ENCODE assay signal across 17 cellular contexts in the genomic region with DNA sequence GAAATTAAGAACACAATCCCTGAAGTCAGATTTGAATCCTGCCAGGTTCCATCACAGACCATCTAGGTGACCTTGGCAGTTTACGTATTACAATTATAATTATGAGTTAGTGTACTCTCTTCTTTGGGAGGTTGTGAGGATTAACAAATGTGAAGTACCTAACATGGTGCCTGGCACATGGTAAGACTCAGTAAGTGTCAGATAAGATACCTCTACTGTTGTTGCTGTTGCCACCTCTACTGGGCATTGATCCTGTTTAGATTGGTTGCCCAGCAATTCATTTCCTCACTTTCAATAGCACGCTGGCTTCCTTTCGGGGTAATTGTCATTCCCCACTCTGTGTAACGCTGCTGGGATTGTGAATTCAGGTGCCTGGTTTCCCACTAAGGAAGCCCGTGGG. TPM values are rescaled to one million over a fixed set of nuclear protein-coding genes. Genes with fewer than 3 reads are reported as not detected.
DNase-seq lines count a peak whose midpoint lies in the region; ATAC-seq and TF ChIP-seq lines count a peak whose summit lies in the region.
"Had no signal": no experiment of that assay in that cellular context is flagged by ENCODE, and none has a peak within 500 bp of the region (broad histone marks: within the 10 kb centered on the region; RNA-seq: fewer than 3 reads in every experiment).

No MANE protein-coding gene starts in this region.

- no peak overlapping the region for H3K27ac Mint-ChIP-seq in GM23338
- H3K27ac Mint-ChIP-seq: CD4-positive, alpha-beta T cell; HFFc6 had no signal

- no peak overlapping the region for H3K4me3 ChIP-seq in BLaER1
- no peak overlapping the region for H3K4me3 ChIP-seq in GM23338
- H3K4me3 ChIP-seq in right cardiac atrium (ENCODE audit: low read length), result no peak overlapping the region
- H3K4me3 ChIP-seq in sigmoid colon, result no peak overlapping the region
- H3K4me3 ChIP-seq in vagina, result no peak overlapping the region
- H3K4me3 ChIP-seq: GM23248 had no signal

- H4K20me1 ChIP-seq in BLaER1 (no peaks in the 10 kb centered on the region), GM23338 (replicated peaks; ENCODE audit: insufficient read depth) (no peaks in the 10 kb centered on the region)

- no peak overlapping the region for H3K4me3 Mint-ChIP-seq in GM23338
- H3K4me3 Mint-ChIP-seq: CD4-positive, alpha-beta T cell; HFFc6 had no signal

- TF ChIP-seq CTCF in GM23338 (conservative IDR thresholded peaks at IDR 0.05; ENCODE audit: low read depth in 2 of 2) (no peak), sigmoid colon (IDR thresholded peaks at IDR 0.05) (no peak), vagina (IDR thresholded peaks at IDR 0.05) (no peak)

- intact Hi-C loops in right cardiac atrium (cut with DNase I), result no loop called here
- intact Hi-C loops in sigmoid colon (cut with DNase I), result no loop called here
- intact Hi-C loops in vagina (cut with DNase I), result no loop called here

- 0 out of 2 replicates have a peak overlapping the region, but pooled peaks have one; percentile 6 for H3K27ac ChIP-seq in BLaER1
- H3K27ac ChIP-seq in GM23338 (ENCODE audit: low read depth), result no peak overlapping the region
- H3K27ac ChIP-seq in right cardiac atrium (ENCODE audit: low read length), result no peak overlapping the region
- H3K27ac ChIP-seq in sigmoid colon, result no peak overlapping the region
- H3K27ac ChIP-seq in vagina, result no peak overlapping the region
- H3K27ac ChIP-seq: C4-2B, GM23248 had no signal

- H3K27me3 ChIP-seq in BLaER1, result no peaks in the 10 kb centered on the region
- no peaks in the 10 kb centered on the region for H3K27me3 ChIP-seq in GM23338 (ENCODE audit: insufficient read depth)
- no peaks in the 10 kb centered on the region for H3K27me3 ChIP-seq in right cardiac atrium (ENCODE audit: control insufficient read depth, insufficient read depth)
- no peaks in the 10 kb centered on the region for H3K27me3 ChIP-seq in sigmoid colon
- no peaks in the 10 kb centered on the region for H3K27me3 ChIP-seq in vagina
- H3K27me3 ChIP-seq: BE2C had no signal

- H3K9me2 ChIP-seq in GM23338 (ENCODE audit: insufficient read depth), result no peaks in the 10 kb centered on the region

- no peaks in the 10 kb centered on the region for H3K27me3 Mint-ChIP-seq in GM23338 (ENCODE audit: insufficient read depth, low read depth, poor library complexity)
- H3K27me3 Mint-ChIP-seq: CD4-positive, alpha-beta T cell had no signal

- H3K9me3 ChIP-seq in BLaER1 (no peaks in the 10 kb centered on the region), right cardiac atrium (ENCODE audit: control insufficient read depth, low read length) (no peaks in the 10 kb centered on the region), sigmoid colon (no peaks in the 10 kb centered on the region), vagina (no peaks in the 10 kb centered on the region)
- H3K9me3 ChIP-seq: BE2C, Caco-2 had no signal

- no peaks in the 10 kb centered on the region for H3K79me2 ChIP-seq in GM23338 (replicated peaks; ENCODE audit: insufficient read depth)

- H3K4me1 Mint-ChIP-seq in GM23338, result no peaks in the 10 kb centered on the region

- H3K4me2 ChIP-seq in BLaER1, result no peak overlapping the region
- no peak overlapping the region for H3K4me2 ChIP-seq in GM23338

- no peak overlapping the region for H3K9ac ChIP-seq in BLaER1
- H3K9ac ChIP-seq: GM23248 had no signal

- WGBS in right cardiac atrium, result 84% methylated on average over 5 of the region's 5 CpGs
- WGBS in sigmoid colon, 2 donors, result 86 to 92% methylated on average over 5 of the region's 5 CpGs

- H3K4me1 ChIP-seq in BLaER1, result peaks cover 12% of the 10 kb centered on the region
- no peaks in the 10 kb centered on the region for H3K4me1 ChIP-seq in GM23338 (ENCODE audit: insufficient read depth)
- no peaks in the 10 kb centered on the region for H3K4me1 ChIP-seq in right cardiac atrium (ENCODE audit: control insufficient read depth, insufficient read depth, low read length)
- no peaks in the 10 kb centered on the region for H3K4me1 ChIP-seq in sigmoid colon
- no peaks in the 10 kb centered on the region for H3K4me1 ChIP-seq in vagina
- H3K4me1 ChIP-seq: Caco-2 had no signal

- H3F3A ChIP-seq in GM23338 (replicated peaks; ENCODE audit: low read depth), result no peaks in the 10 kb centered on the region

- H3K36me3 ChIP-seq in BLaER1 (no peaks in the 10 kb centered on the region), GM23338 (ENCODE audit: insufficient read depth) (no peaks in the 10 kb centered on the region), sigmoid colon (no peaks in the 10 kb centered on the region), vagina (no peaks in the 10 kb centered on the region)
- H3K36me3 ChIP-seq: BE2C had no signal

- no peak for DNase-seq in GM23338 (ENCODE audit: low spot score)
- peak; percentile 44 for DNase-seq in RPMI8226
- no peak for DNase-seq in right cardiac atrium
- no peak for DNase-seq in sigmoid colon
- DNase-seq in vagina (ENCODE audit: extremely low spot score in 2 of 2), result no peak
- DNase-seq: ACHN; BE2C; Caco-2; CD4-positive, alpha-beta T cell; GM23248; H7; HFFc6; IMR-90 had no signal

- TF ChIP-seq EP300 in sigmoid colon (IDR thresholded peaks at IDR 0.05), result no peak

- ATAC-seq in GM23338 (no peak), right cardiac atrium (peak; percentile 43 to 55), HG03045 (IDR thresholded peaks at IDR 0.05; ENCODE audit: unreplicated experiment) (no peak)
- ATAC-seq: HCT116 had no signal

- H2AFZ ChIP-seq in GM23338, result peak overlapping the region; percentile 19; the same call in 1 of the 2 replicates
- H2AFZ ChIP-seq: GM23248 had no signal

- H3K36me3 Mint-ChIP-seq in GM23338 (ENCODE audit: low read depth), result no peaks in the 10 kb centered on the region

- TF ChIP-seq POLR2A in sigmoid colon (IDR thresholded peaks at IDR 0.05), result no peak
- TF ChIP-seq POLR2A in vagina (IDR thresholded peaks at IDR 0.05), result no peak

- H3K9me3 Mint-ChIP-seq in GM23338, result no peaks in the 10 kb centered on the region
- H3K9me3 Mint-ChIP-seq: CD4-positive, alpha-beta T cell; HFFc6 had no signal

TF ChIP-seq in GM23338, 12 proteins besides CTCF, POLR2A, EP300 and RAD21:
- no peak for TF ChIP-seq POLR2AphosphoS5 (IDR thresholded peaks at IDR 0.05; ENCODE audit: low read depth)
- TF ChIP-seq JUNB (IDR thresholded peaks at IDR 0.05; ENCODE audit: unreplicated experiment), result no peak
- no peak for TF ChIP-seq ZNF114 (CRISPR knock-in tag; IDR thresholded peaks at IDR 0.05)
- TF ChIP-seq NANOG (IDR thresholded peaks at IDR 0.05; ENCODE audit: borderline replicate concordance), result no peak
- TF ChIP-seq, protein P1, sequence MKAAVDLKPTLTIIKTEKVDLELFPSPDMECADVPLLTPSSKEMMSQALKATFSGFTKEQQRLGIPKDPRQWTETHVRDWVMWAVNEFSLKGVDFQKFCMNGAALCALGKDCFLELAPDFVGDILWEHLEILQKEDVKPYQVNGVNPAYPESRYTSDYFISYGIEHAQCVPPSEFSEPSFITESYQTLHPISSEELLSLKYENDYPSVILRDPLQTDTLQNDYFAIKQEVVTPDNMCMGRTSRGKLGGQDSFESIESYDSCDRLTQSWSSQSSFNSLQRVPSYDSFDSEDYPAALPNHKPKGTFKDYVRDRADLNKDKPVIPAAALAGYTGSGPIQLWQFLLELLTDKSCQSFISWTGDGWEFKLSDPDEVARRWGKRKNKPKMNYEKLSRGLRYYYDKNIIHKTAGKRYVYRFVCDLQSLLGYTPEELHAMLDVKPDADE (IDR thresholded peaks at IDR 0.05), result no peak
- TF ChIP-seq CREB1 (CRISPR knock-in tag; IDR thresholded peaks at IDR 0.05; ENCODE audit: low read depth), result no peak

RNA-seq across cellular contexts. Expression of a gene that starts 31.7 kb away (rescaled TPM):
- total RNA-seq in GM23338 (2014; rRNA removed; shearing (Covaris generic)), result 0.50 and 1.1 TPM in 2 replicates
- 0.24 and 0.28 TPM in 2 replicates for polyA plus RNA-seq in GM23338 (2016; fragmentation: Nextera tagmentation; extraction: Ambion mirVana)
- total RNA-seq in right cardiac atrium, result 1 to 10 TPM; 2.7 to 6.1 (median 4.2) TPM
- 1.4 TPM for polyA plus RNA-seq in right cardiac atrium
- 10 to 100 TPM in 2 of 4 donors, 1 to 10 TPM in 2; 4.6 to 27.2 (median 8.1) TPM for total RNA-seq in sigmoid colon
- polyA plus RNA-seq in sigmoid colon, result 1 to 10 TPM in 2 of 3 donors, under 1 TPM in 1; 0.46 to 2.7 (median 1.8) TPM
- total RNA-seq in vagina, result 15.0 TPM
- total RNA-seq: Caco-2; CD4-positive, alpha-beta T cell; H7 had no signal

Comparison
In these comparisons a context has a peak if more than half of its experiments do, and no peak if none do; other contexts are left out.
1. ATAC-seq: peak in right cardiac atrium (2 of 2); none in GM23338 (single experiment) and HG03045 (single experiment).